35 cellular contexts compared by ENCODE assay signal in the genomic region with DNA sequence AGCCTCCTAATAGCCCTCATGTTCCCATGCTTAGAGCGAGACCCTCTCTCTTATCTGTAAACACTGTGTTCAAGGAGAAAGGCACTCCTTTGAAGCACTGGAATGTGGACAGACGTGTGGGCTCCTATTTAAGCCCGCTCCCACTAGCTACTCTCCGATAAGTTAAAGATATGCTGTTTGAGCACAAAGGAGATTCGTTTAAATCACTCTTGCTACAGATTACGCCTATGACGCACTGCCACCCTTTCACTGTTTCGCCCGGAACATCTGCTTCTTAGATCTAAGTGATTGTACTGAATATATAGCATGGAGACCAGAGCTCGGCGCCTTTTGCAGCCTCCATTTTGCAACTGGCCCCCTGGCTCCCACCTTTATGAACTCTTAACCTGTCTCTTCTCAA. TPM values are rescaled to one million over a fixed set of nuclear protein-coding genes. Genes with fewer than 3 reads are reported as not detected.
"Had no signal": no experiment of that assay in that cellular context is flagged by ENCODE, and none has a peak within 500 bp of the region (broad histone marks: within the 10 kb centered on the region; RNA-seq: fewer than 3 reads in every experiment).

No MANE protein-coding gene starts in this region.

- H3K36me3 ChIP-seq: Peyer's patch, SJSA1 had no signal

- H3K36me3 Mint-ChIP-seq: activated CD4-positive, alpha-beta memory T cell treated with anti-CD3 and anti-CD28 coated beads for 36 hours; activated CD8-positive, alpha-beta memory T cell treated with anti-CD3 and anti-CD28 coated beads, Interleukin-2, amount 10 ng/mL, durations not matched to agents 7 days and 5 days; activated naive CD4-positive, alpha-beta T cell treated with anti-CD3 and anti-CD28 coated beads, Interleukin-2, amount 10 ng/mL, durations not matched to agents 7 days and 5 days; activated naive CD8-positive, alpha-beta T cell; brain had no signal

- H3K27me3 ChIP-seq: Peyer's patch, SJSA1 had no signal

- H3K4me3 Mint-ChIP-seq: activated B cell treated with CpG ODN at 0.5 μM for 24 hours; activated CD4-positive, alpha-beta memory T cell treated with anti-CD3 and anti-CD28 coated beads for 36 hours; activated CD8-positive, alpha-beta memory T cell treated with anti-CD3 and anti-CD28 coated beads, Interleukin-2, amount 10 ng/mL, durations not matched to agents 7 days and 5 days; activated naive CD4-positive, alpha-beta T cell treated with anti-CD3 and anti-CD28 coated beads, Interleukin-2, amount 10 ng/mL, durations not matched to agents 7 days and 5 days; activated naive CD8-positive, alpha-beta T cell; activated naive CD8-positive, alpha-beta T cell treated with anti-CD3 and anti-CD28 coated beads, Interleukin-2, amount 50 U/mL, for 24 hours; brain; T-helper 1 cell treated with Interleukin-12 subunit alpha and Interleukin-12 subunit beta and Interleukin-4 antibody, amounts not matched to agents 30 μg/mL and 1 μg/mL, for 36 hours; T-helper 2 cell treated with Interferon-gamma antibody and Interleukin-4, amounts not matched to agents 5 μg/mL and 100 μg/mL, for 36 hours had no signal

- H3K9ac ChIP-seq: KMS-11, SK-N-SH had no signal

- H3K9me3 ChIP-seq: Peyer's patch, SJSA1, SK-N-SH had no signal

- H3K4me3 ChIP-seq: Peyer's patch, SJSA1 had no signal

- H3K27me3 Mint-ChIP-seq: activated B cell treated with CpG ODN at 0.5 μM for 24 hours; activated CD4-positive, alpha-beta memory T cell treated with anti-CD3 and anti-CD28 coated beads for 36 hours; activated CD8-positive, alpha-beta memory T cell treated with anti-CD3 and anti-CD28 coated beads, Interleukin-2, amount 10 ng/mL, durations not matched to agents 7 days and 5 days; activated naive CD4-positive, alpha-beta T cell treated with anti-CD3 and anti-CD28 coated beads, Interleukin-2, amount 10 ng/mL, durations not matched to agents 7 days and 5 days; activated naive CD8-positive, alpha-beta T cell treated with anti-CD3 and anti-CD28 coated beads, Interleukin-2, amount 50 U/mL, for 24 hours had no signal

- H3K27ac Mint-ChIP-seq: activated B cell treated with CpG ODN at 0.5 μM for 24 hours; activated CD4-positive, alpha-beta memory T cell treated with anti-CD3 and anti-CD28 coated beads for 36 hours; activated CD8-positive, alpha-beta memory T cell treated with anti-CD3 and anti-CD28 coated beads, Interleukin-2, amount 10 ng/mL, durations not matched to agents 7 days and 5 days; activated naive CD4-positive, alpha-beta T cell treated with anti-CD3 and anti-CD28 coated beads, Interleukin-2, amount 10 ng/mL, durations not matched to agents 7 days and 5 days; activated naive CD8-positive, alpha-beta T cell; activated naive CD8-positive, alpha-beta T cell treated with anti-CD3 and anti-CD28 coated beads, Interleukin-2, amount 50 U/mL, for 24 hours; T-helper 1 cell treated with Interleukin-12 subunit alpha and Interleukin-12 subunit beta and Interleukin-4 antibody, amounts not matched to agents 30 μg/mL and 1 μg/mL, for 36 hours; T-helper 2 cell treated with Interferon-gamma antibody and Interleukin-4, amounts not matched to agents 5 μg/mL and 100 μg/mL, for 36 hours had no signal

- FAIRE-seq: TTC549 had no signal

- H3K27ac ChIP-seq: KMS-11, Peyer's patch, SJSA1 had no signal

- H3K4me1 Mint-ChIP-seq: activated B cell treated with CpG ODN at 0.5 μM for 24 hours; activated CD8-positive, alpha-beta memory T cell treated with anti-CD3 and anti-CD28 coated beads, Interleukin-2, amount 10 ng/mL, durations not matched to agents 7 days and 5 days; activated naive CD4-positive, alpha-beta T cell treated with anti-CD3 and anti-CD28 coated beads, Interleukin-2, amount 10 ng/mL, durations not matched to agents 7 days and 5 days; activated naive CD8-positive, alpha-beta T cell treated with anti-CD3 and anti-CD28 coated beads, Interleukin-2, amount 50 U/mL, for 24 hours had no signal

- DNase-seq: activated B cell treated with CpG ODN at 0.5 μM for 24 hours; activated CD4-positive, alpha-beta memory T cell treated with anti-CD3 and anti-CD28 coated beads for 36 hours; activated CD4-positive, alpha-beta T cell treated with anti-CD3 and anti-CD28 coated beads for 4 hours; activated CD4-positive, alpha-beta T cell treated with anti-CD3 and anti-CD28 coated beads, Interleukin-2, amount 50 U/mL, for 1 hour; activated CD4-positive, CD25-positive, alpha-beta regulatory T cell treated with anti-CD3 and anti-CD28 coated beads, Interleukin-2, amount 50 U/mL, for 72 hours; activated CD8-positive, alpha-beta memory T cell treated with anti-CD3 and anti-CD28 coated beads for 24 hours; activated CD8-positive, alpha-beta memory T cell treated with anti-CD3 and anti-CD28 coated beads, Interleukin-2, amount 10 ng/mL, durations not matched to agents 7 days and 5 days; activated CD8-positive, alpha-beta memory T cell treated with anti-CD3 and anti-CD28 coated beads, Interleukin-2, amount 50 U/mL, for 48 hours; activated effector memory CD4-positive, alpha-beta T cell treated with Interleukin-2 at 50 U/mL for 16 hours; activated naive CD4-positive, alpha-beta T cell treated with anti-CD3 and anti-CD28 coated beads, Interleukin-2, amount 10 ng/mL, durations not matched to agents 7 days and 5 days; activated naive CD8-positive, alpha-beta T cell treated with anti-CD3 and anti-CD28 coated beads, Interleukin-2, amount 50 U/mL, for 24 hours; activated T-cell treated with anti-CD3 and anti-CD28 coated beads, Interleukin-2, amount 50 U/mL, for 48 hours; anterior cingulate cortex; MM.1S; MV-4-11; NCI-H1092; NCI-H1436 treated with DMSO at 0.1 percent for 48 hours; NCI-H1694 treated with DMSO at 0.1 percent for 48 hours; NCI-H2029; NCI-H345; NCI-H524 treated with DMSO at 0.1 percent for 48 hours; PC-3; Peyer's patch; RPMI8226; SHP77 treated with DMSO at 0.1 percent for 48 hours; SK-N-SH had no signal

- H3K9me3 Mint-ChIP-seq: activated B cell treated with CpG ODN at 0.5 μM for 24 hours; activated CD4-positive, alpha-beta memory T cell treated with anti-CD3 and anti-CD28 coated beads for 36 hours; activated naive CD4-positive, alpha-beta T cell treated with anti-CD3 and anti-CD28 coated beads, Interleukin-2, amount 10 ng/mL, durations not matched to agents 7 days and 5 days; activated naive CD8-positive, alpha-beta T cell treated with anti-CD3 and anti-CD28 coated beads, Interleukin-2, amount 50 U/mL, for 24 hours; T-helper 1 cell treated with Interleukin-12 subunit alpha and Interleukin-12 subunit beta and Interleukin-4 antibody, amounts not matched to agents 30 μg/mL and 1 μg/mL, for 36 hours; T-helper 2 cell treated with Interferon-gamma antibody and Interleukin-4, amounts not matched to agents 5 μg/mL and 100 μg/mL, for 36 hours had no signal

- H3K4me2 ChIP-seq: KMS-11, SK-N-SH had no signal

- H3K4me1 ChIP-seq: Peyer's patch, SJSA1 had no signal

- ATAC-seq: activated CD8-positive, alpha-beta memory T cell treated with anti-CD3 and anti-CD28 coated beads, Interleukin-2, amount 10 ng/mL, durations not matched to agents 7 days and 5 days; activated naive CD8-positive, alpha-beta T cell treated with anti-CD3 and anti-CD28 coated beads, Interleukin-2, amount 50 U/mL, for 24 hours; PC-3 had no signal

RNA-seq across cellular contexts. Expression of a gene that starts 57.8 kb away (rescaled TPM):
- total RNA-seq: activated B cell treated with CpG ODN at 0.5 μM for 24 hours; activated CD4-positive, alpha-beta memory T cell treated with anti-CD3 and anti-CD28 coated beads for 36 hours; activated CD8-positive, alpha-beta memory T cell treated with anti-CD3 and anti-CD28 coated beads, Interleukin-2, amount 10 ng/mL, durations not matched to agents 7 days and 5 days; LHCN-M2; NCI-H460; PC-3; SJSA1 had no signal
- polyA plus RNA-seq: SK-N-SH had no signal
